27 cellular contexts compared by ENCODE assay signal in the genomic region with DNA sequence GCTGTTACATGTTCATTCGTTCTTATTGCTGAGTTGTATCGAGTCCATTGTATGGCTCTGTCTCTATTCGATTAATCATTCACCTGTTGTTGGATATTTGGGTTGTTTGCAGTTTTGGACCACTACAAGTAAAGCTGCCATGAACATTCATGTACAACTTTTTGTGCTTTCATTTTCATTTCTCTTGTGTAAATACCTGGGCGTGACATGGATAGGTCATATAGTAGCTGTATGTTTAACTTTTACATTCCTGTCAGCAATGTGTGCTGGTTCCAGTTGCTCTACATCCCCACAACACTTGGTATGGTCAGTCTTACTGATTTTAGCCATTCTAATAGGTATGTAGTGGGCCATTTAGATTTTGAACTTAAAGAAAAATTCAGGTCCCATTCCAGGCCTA.
"Had no signal": no experiment of that assay in that cellular context is flagged by ENCODE, and none has a peak within 500 bp of the region (broad histone marks: within the 10 kb centered on the region; RNA-seq: fewer than 3 reads in every experiment).

No MANE protein-coding gene starts in this region.

- H3K9me3 ChIP-seq: ascending aorta had no signal

- ATAC-seq: activated CD8-positive, alpha-beta memory T cell treated with anti-CD3 and anti-CD28 coated beads, Interleukin-2, amount 10 ng/mL, durations not matched to agents 7 days and 5 days had no signal

- H3K9me3 Mint-ChIP-seq: activated CD4-positive, alpha-beta memory T cell treated with anti-CD3 and anti-CD28 coated beads, Interleukin-2, amount 10 ng/mL, durations not matched to agents 7 days and 5 days; activated naive CD4-positive, alpha-beta T cell treated with anti-CD3 and anti-CD28 coated beads, Interleukin-2, amount 10 ng/mL, durations not matched to agents 7 days and 5 days; activated naive CD4-positive, alpha-beta T cell treated with anti-CD3 and anti-CD28 coated beads, Interleukin-2, amount 50 U/mL, for 24 hours; activated naive CD8-positive, alpha-beta T cell treated with anti-CD3 and anti-CD28 coated beads, Interleukin-2, amount 50 U/mL, for 24 hours; activated T-cell treated with anti-CD3 and anti-CD28 coated beads, Interleukin-2, amount 50 U/mL, for 24 hours; activated T-helper 2 cell treated with anti-CD3 and anti-CD28 coated beads, Interferon-gamma antibody, Interleukin-2, Interleukin-4, amounts not matched to agents 10 μg/mL and 5 μg/mL and 100 μg/mL, durations not matched to agents 14 hours and 24 hours and 36 hours; central memory CD8-positive, alpha-beta T cell; T-helper 2 cell treated with Interferon-gamma antibody and Interleukin-4, amounts not matched to agents 5 μg/mL and 100 μg/mL, for 36 hours had no signal

- H3K27ac Mint-ChIP-seq: activated B cell treated with CpG ODN at 0.5 μM for 24 hours; activated CD4-positive, alpha-beta memory T cell treated with anti-CD3 and anti-CD28 coated beads, Interleukin-2, amount 10 ng/mL, durations not matched to agents 7 days and 5 days; activated CD4-positive, alpha-beta T cell treated with anti-CD3 and anti-CD28 coated beads, Interleukin-2, amount 10 ng/mL, durations not matched to agents 7 days and 5 days; activated CD8-positive, alpha-beta memory T cell treated with anti-CD3 and anti-CD28 coated beads, Interleukin-2, amount 10 ng/mL, durations not matched to agents 7 days and 5 days; activated CD8-positive, alpha-beta T cell treated with anti-CD3 and anti-CD28 coated beads, Interleukin-2, amount 10 ng/mL, durations not matched to agents 7 days and 5 days; activated naive CD4-positive, alpha-beta T cell treated with anti-CD3 and anti-CD28 coated beads, Interleukin-2, amount 10 ng/mL, durations not matched to agents 7 days and 5 days; activated naive CD4-positive, alpha-beta T cell treated with anti-CD3 and anti-CD28 coated beads, Interleukin-2, amount 50 U/mL, for 24 hours; activated naive CD8-positive, alpha-beta T cell; activated naive CD8-positive, alpha-beta T cell treated with anti-CD3 and anti-CD28 coated beads, Interleukin-2, amount 10 ng/mL, durations not matched to agents 7 days and 5 days; activated naive CD8-positive, alpha-beta T cell treated with anti-CD3 and anti-CD28 coated beads, Interleukin-2, amount 50 U/mL, for 24 hours; activated T-cell treated with anti-CD3 and anti-CD28 coated beads, Interleukin-2, amount 50 U/mL, for 24 hours; activated T-helper 2 cell treated with anti-CD3 and anti-CD28 coated beads, Interferon-gamma antibody, Interleukin-2, Interleukin-4, amounts not matched to agents 10 μg/mL and 5 μg/mL and 100 μg/mL, durations not matched to agents 14 hours and 24 hours and 36 hours; T-helper 1 cell treated with Interleukin-12 subunit alpha and Interleukin-12 subunit beta and Interleukin-4 antibody, amounts not matched to agents 30 μg/mL and 1 μg/mL, for 36 hours; T-helper 2 cell treated with Interferon-gamma antibody and Interleukin-4, amounts not matched to agents 5 μg/mL and 100 μg/mL, for 36 hours had no signal

- H3K4me3 Mint-ChIP-seq: activated B cell treated with CpG ODN at 0.5 μM for 24 hours; activated CD4-positive, alpha-beta memory T cell treated with anti-CD3 and anti-CD28 coated beads, Interleukin-2, amount 10 ng/mL, durations not matched to agents 7 days and 5 days; activated CD4-positive, alpha-beta T cell treated with anti-CD3 and anti-CD28 coated beads, Interleukin-2, amount 10 ng/mL, durations not matched to agents 7 days and 5 days; activated CD8-positive, alpha-beta memory T cell treated with anti-CD3 and anti-CD28 coated beads, Interleukin-2, amount 10 ng/mL, durations not matched to agents 7 days and 5 days; activated CD8-positive, alpha-beta T cell treated with anti-CD3 and anti-CD28 coated beads, Interleukin-2, amount 10 ng/mL, durations not matched to agents 7 days and 5 days; activated naive CD4-positive, alpha-beta T cell treated with anti-CD3 and anti-CD28 coated beads, Interleukin-2, amount 10 ng/mL, durations not matched to agents 7 days and 5 days; activated naive CD4-positive, alpha-beta T cell treated with anti-CD3 and anti-CD28 coated beads, Interleukin-2, amount 50 U/mL, for 24 hours; activated naive CD8-positive, alpha-beta T cell; activated naive CD8-positive, alpha-beta T cell treated with anti-CD3 and anti-CD28 coated beads, Interleukin-2, amount 10 ng/mL, durations not matched to agents 7 days and 5 days; activated naive CD8-positive, alpha-beta T cell treated with anti-CD3 and anti-CD28 coated beads, Interleukin-2, amount 50 U/mL, for 24 hours; activated T-cell treated with anti-CD3 and anti-CD28 coated beads, Interleukin-2, amount 50 U/mL, for 24 hours; brain; central memory CD8-positive, alpha-beta T cell; T-helper 1 cell treated with Interleukin-12 subunit alpha and Interleukin-12 subunit beta and Interleukin-4 antibody, amounts not matched to agents 30 μg/mL and 1 μg/mL, for 36 hours; T-helper 2 cell treated with Interferon-gamma antibody and Interleukin-4, amounts not matched to agents 5 μg/mL and 100 μg/mL, for 36 hours had no signal

- H3K4me1 ChIP-seq: ascending aorta had no signal

- H3K36me3 Mint-ChIP-seq: activated CD8-positive, alpha-beta memory T cell treated with anti-CD3 and anti-CD28 coated beads, Interleukin-2, amount 10 ng/mL, durations not matched to agents 7 days and 5 days; activated naive CD4-positive, alpha-beta T cell treated with anti-CD3 and anti-CD28 coated beads, Interleukin-2, amount 10 ng/mL, durations not matched to agents 7 days and 5 days; activated naive CD4-positive, alpha-beta T cell treated with anti-CD3 and anti-CD28 coated beads, Interleukin-2, amount 50 U/mL, for 24 hours; activated naive CD8-positive, alpha-beta T cell; activated naive CD8-positive, alpha-beta T cell treated with anti-CD3 and anti-CD28 coated beads, Interleukin-2, amount 10 ng/mL, durations not matched to agents 7 days and 5 days had no signal

- H3K36me3 ChIP-seq: ascending aorta, cardiac muscle cell had no signal

- DNase-seq: activated B cell treated with CpG ODN at 0.5 μM for 24 hours; activated CD4-positive, CD25-positive, alpha-beta regulatory T cell treated with anti-CD3 and anti-CD28 coated beads, Interleukin-2, amount 50 U/mL, for 72 hours; activated effector memory CD4-positive, alpha-beta T cell treated with Interleukin-2 at 50 U/mL for 16 hours; activated gamma-delta T cell; amygdala; caudate nucleus; cerebellar nuclear complex had no signal

- H3K27me3 ChIP-seq: ascending aorta, cardiac muscle cell had no signal

- H3K4me1 Mint-ChIP-seq: activated naive CD8-positive, alpha-beta T cell treated with anti-CD3 and anti-CD28 coated beads, Interleukin-2, amount 50 U/mL, for 24 hours had no signal

- FAIRE-seq: bronchial epithelial cell, TTC549 had no signal

- H3K27ac ChIP-seq: ascending aorta, cardiac muscle cell, VCaP had no signal

- H3K27me3 Mint-ChIP-seq: activated B cell treated with CpG ODN at 0.5 μM for 24 hours; activated CD4-positive, alpha-beta memory T cell treated with anti-CD3 and anti-CD28 coated beads, Interleukin-2, amount 10 ng/mL, durations not matched to agents 7 days and 5 days; activated CD4-positive, alpha-beta T cell treated with anti-CD3 and anti-CD28 coated beads, Interleukin-2, amount 10 ng/mL, durations not matched to agents 7 days and 5 days; activated naive CD4-positive, alpha-beta T cell treated with anti-CD3 and anti-CD28 coated beads, Interleukin-2, amount 10 ng/mL, durations not matched to agents 7 days and 5 days; activated naive CD4-positive, alpha-beta T cell treated with anti-CD3 and anti-CD28 coated beads, Interleukin-2, amount 50 U/mL, for 24 hours; activated naive CD8-positive, alpha-beta T cell treated with anti-CD3 and anti-CD28 coated beads, Interleukin-2, amount 50 U/mL, for 24 hours; activated T-cell treated with anti-CD3 and anti-CD28 coated beads, Interleukin-2, amount 50 U/mL, for 24 hours had no signal

- H3K4me3 ChIP-seq: ascending aorta, cardiac muscle cell had no signal
